In the genomic region with DNA sequence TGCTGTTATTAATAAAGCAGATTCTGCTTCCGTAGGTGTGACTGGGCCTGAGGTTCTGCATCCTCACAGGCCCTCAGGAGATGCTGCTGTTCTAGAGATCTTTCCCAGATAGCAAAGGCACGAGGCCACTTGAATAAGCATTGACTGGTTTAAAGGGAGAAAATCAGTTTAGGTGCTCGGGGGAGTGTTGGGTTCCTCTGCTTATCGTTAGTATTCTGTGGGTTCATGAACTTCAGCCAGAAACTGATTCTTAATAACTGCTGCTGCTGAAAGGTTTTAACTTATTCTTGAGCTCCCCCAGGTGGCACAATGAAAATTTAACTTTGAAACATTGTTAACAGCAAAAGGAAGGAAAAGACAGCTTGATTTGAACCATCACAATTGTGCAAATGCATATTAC, we compare ENCODE assay signal across 8 cellular contexts. TPM values are rescaled to one million over a fixed set of nuclear protein-coding genes. Genes with fewer than 3 reads are reported as not detected.
DNase-seq lines count a peak whose midpoint lies in the region; ATAC-seq and TF ChIP-seq lines count a peak whose summit lies in the region.

No MANE protein-coding gene starts in this region.

- no peak overlapping the region for H3K4me3 Mint-ChIP-seq in Caco-2 (ENCODE audit: unreplicated experiment)

- no peaks in the 10 kb centered on the region for H3K4me1 ChIP-seq in Caco-2

- no TSS peak for BruUV-seq in Caco-2 (replicated peaks; lab: Mats Ljungman, UMichigan)

- POLR2A ChIA-PET in Caco-2 (lab: Charles Lee) (interaction anchor here (1.0 kb wide), 1 partner anchor 71 kb away, joined by 5 read pairs; no protein-coding TSS in a partner anchor), HEK293T (lab: Yijun Ruan, JAX) (no interaction called here)

- no peak overlapping the region for H3K27ac Mint-ChIP-seq in Caco-2 (ENCODE audit: unreplicated experiment)

- H3K27me3 ChIP-seq in Caco-2 (replicated peaks; ENCODE audit: control insufficient read depth, insufficient read depth, low read length): no peaks in the 10 kb centered on the region
- H3K27me3 ChIP-seq in H7 (ENCODE audit: control insufficient read depth, insufficient read depth, low read length): no peaks in the 10 kb centered on the region

- H3K36me3 ChIP-seq in Caco-2 (ENCODE audit: control insufficient read depth, insufficient read depth, low read length): peaks cover 3% of the 10 kb centered on the region
- peaks cover 23% of the 10 kb centered on the region for H3K36me3 ChIP-seq in H7 (replicated peaks; ENCODE audit: control insufficient read depth, insufficient read depth, low read length)

- no peak for ATAC-seq in HG03457 (IDR thresholded peaks at IDR 0.05; ENCODE audit: unreplicated experiment)

- H3K4me3 ChIP-seq in Caco-2 (ENCODE audit: low read depth, low read length) (no peak overlapping the region), H7 (ENCODE audit: insufficient read depth, low read depth, low read length) (no peak overlapping the region)

- no peaks in the 10 kb centered on the region for H3K9me3 Mint-ChIP-seq in Caco-2 (ENCODE audit: unreplicated experiment)

- peaks cover 6% of the 10 kb centered on the region for H3K4me1 Mint-ChIP-seq in Caco-2 (ENCODE audit: low read depth, unreplicated experiment)

- H3K27ac ChIP-seq in VCaP: no peak overlapping the region

- CTCF ChIA-PET in Caco-2 (lab: Charles Lee): interaction anchor here (0.6 to 1.2 kb wide), 5 partner anchors 20 to 312 kb away, joined by 3 to 5 read pairs (median 3); no protein-coding TSS in a partner anchor
- CTCF ChIA-PET in HEK293T (lab: Yijun Ruan, JAX): interaction anchor here (0.6 to 1.2 kb wide), 3 partner anchors 23 to 557 kb away, joined by 3 to 4 read pairs (median 4); no protein-coding TSS in a partner anchor

- TF ChIP-seq CTCF in Caco-2 (IDR thresholded peaks at IDR 0.05; ENCODE audit: insufficient read depth in 1 of 2, low read depth in 1 of 2, low read length in 1 of 2, severe bottlenecking in 1 of 2, unreplicated experiment in 1 of 2) (peak; percentile 28 to 31), VCaP (conservative IDR thresholded peaks at IDR 0.05) (peak; percentile 59)

- H3K9me3 ChIP-seq in Caco-2: no peaks in the 10 kb centered on the region

- intact Hi-C loops in Caco-2 (cut with micrococcal nuclease; ENCODE audit: unreplicated experiment): loop anchor here (1.0 kb wide), 1 partner anchor 17 kb away; no protein-coding TSS in a partner anchor

- H3K27me3 Mint-ChIP-seq in Caco-2 (ENCODE audit: insufficient read depth, unreplicated experiment): no peaks in the 10 kb centered on the region

- peaks cover 27% of the 10 kb centered on the region for H3K36me3 Mint-ChIP-seq in Caco-2 (ENCODE audit: insufficient read depth, unreplicated experiment)

- DNase-seq in Caco-2 (peak in 1 of 2 experiments; percentile 29), HEK293T (ENCODE audit: extremely low spot score) (peak; percentile 23), left kidney (ENCODE audit: low read depth, low spot score) (peak; percentile 52), H7 (no peak)
- no peak for DNase-seq in activated CD8-positive, alpha-beta memory T cell treated with anti-CD3 and anti-CD28 coated beads, Interleukin-2, amount 50 U/mL, for 4 hours
- no peak for DNase-seq in stimulated activated CD4-positive, alpha-beta T cell treated with anti-CD3 and anti-CD28 coated beads, Interleukin-1b, Interleukin-23, amount 100 ng/mL, for 48 hours

TF ChIP-seq in HEK293T, 16 proteins besides CTCF, POLR2A, EP300 and RAD21:
- TF ChIP-seq SUZ12 (IDR thresholded peaks at IDR 0.05) (no peak), HDGF (IDR thresholded peaks at IDR 0.05; ENCODE audit: borderline replicate concordance) (no peak), FOXK2 (IDR thresholded peaks at IDR 0.05) (no peak), SP1 (IDR thresholded peaks at IDR 0.05) (no peak), ELF4 (IDR thresholded peaks at IDR 0.05) (no peak), NFRKB (IDR thresholded peaks at IDR 0.05) (no peak), CTBP1 (IDR thresholded peaks at IDR 0.05; ENCODE audit: borderline replicate concordance) (no peak), L3MBTL2 (conservative IDR thresholded peaks at IDR 0.05) (no peak), FOXM1 (IDR thresholded peaks at IDR 0.05; ENCODE audit: borderline replicate concordance) (no peak), TARDBP (IDR thresholded peaks at IDR 0.05) (no peak), BHLHE40 (IDR thresholded peaks at IDR 0.05; ENCODE audit: borderline replicate concordance) (no peak), ZNF384 (IDR thresholded peaks at IDR 0.05) (no peak), ARNT (IDR thresholded peaks at IDR 0.05) (no peak), FOXA1 (IDR thresholded peaks at IDR 0.05) (no peak), LEF1 (IDR thresholded peaks at IDR 0.05; ENCODE audit: borderline replicate concordance) (no peak)
- TF ChIP-seq, protein P1, sequence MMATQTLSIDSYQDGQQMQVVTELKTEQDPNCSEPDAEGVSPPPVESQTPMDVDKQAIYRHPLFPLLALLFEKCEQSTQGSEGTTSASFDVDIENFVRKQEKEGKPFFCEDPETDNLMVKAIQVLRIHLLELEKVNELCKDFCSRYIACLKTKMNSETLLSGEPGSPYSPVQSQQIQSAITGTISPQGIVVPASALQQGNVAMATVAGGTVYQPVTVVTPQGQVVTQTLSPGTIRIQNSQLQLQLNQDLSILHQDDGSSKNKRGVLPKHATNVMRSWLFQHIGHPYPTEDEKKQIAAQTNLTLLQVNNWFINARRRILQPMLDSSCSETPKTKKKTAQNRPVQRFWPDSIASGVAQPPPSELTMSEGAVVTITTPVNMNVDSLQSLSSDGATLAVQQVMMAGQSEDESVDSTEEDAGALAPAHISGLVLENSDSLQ (IDR thresholded peaks at IDR 0.05): no peak

RNA-seq across cellular contexts. Expression of a gene that starts 56.9 kb away (rescaled TPM):
- 27.8 and 33.0 TPM in 2 replicates for total RNA-seq in Caco-2 (2022)
- total RNA-seq in H7 (2014; rRNA removed; shearing (Covaris generic)): 57.3 and 90.7 TPM in 2 replicates

Comparison
In these comparisons a context has a peak if more than half of its experiments do, and no peak if none do; other contexts are left out.
1. DNase-seq: peak in HEK293T (single experiment) and left kidney (single experiment); none in activated CD8-positive, alpha-beta memory T cell treated with anti-CD3 and anti-CD28 coated beads, Interleukin-2, amount 50 U/mL, for 4 hours (single experiment), stimulated activated CD4-positive, alpha-beta T cell treated with anti-CD3 and anti-CD28 coated beads, Interleukin-1b, Interleukin-23, amount 100 ng/mL, for 48 hours (single experiment) and H7 (single experiment).